Comparison of ENCODE assay signal across 20 cellular contexts in genomic region chr15:77904436-77904821, GRCh38.
DNase-seq lines count a peak whose midpoint lies in the region; ATAC-seq, FAIRE-seq and TF ChIP-seq lines count a peak whose summit lies in the region.
"Had no signal": no experiment of that assay in that cellular context is flagged by ENCODE, and none has a peak within 500 bp of the region (broad histone marks: within the 10 kb centered on the region; RNA-seq: fewer than 3 reads in every experiment).

No MANE protein-coding gene starts in this region.

- no peak overlapping the region for H3K4me3 ChIP-seq in Peyer's patch
- no peak overlapping the region for H3K4me3 ChIP-seq in kidney (ENCODE audit: low read length in 2 of 2)
- no peak overlapping the region for H3K4me3 ChIP-seq in spleen
- H3K4me3 ChIP-seq: K562 had no signal

- TF ChIP-seq CTCF in Peyer's patch (IDR thresholded peaks at IDR 0.05) (no peak), kidney (IDR thresholded peaks at IDR 0.05; ENCODE audit: borderline replicate concordance, extremely low read depth, insufficient read depth) (no peak), spleen (IDR thresholded peaks at IDR 0.05 in 8 of 11, conservative IDR thresholded peaks at IDR 0.05 in 3 of 11) (no peak)

- no peak for ATAC-seq in GM21447 (IDR thresholded peaks at IDR 0.05; ENCODE audit: unreplicated experiment)
- ATAC-seq: K562 had no signal

- intact Hi-C loops in activated naive CD4-positive, alpha-beta T cell treated with anti-CD3 and anti-CD28 coated beads for 36 hours (cut with micrococcal nuclease) = no loop called here
- intact Hi-C loops in kidney (cut with DNase I) (no loop called here), spleen (cut with DNase I; ENCODE audit: low total_unique reads) (no loop called here)

- H3K27me3 ChIP-seq in Peyer's patch (no peaks in the 10 kb centered on the region), spleen (replicated peaks in 1 of 7) (peaks cover 0 to 21% (median 0%) of the 10 kb centered on the region in 7 donors)

- H3K4me1 ChIP-seq in Peyer's patch (peaks cover 0 to 4% (median 0%) of the 10 kb centered on the region in 4 donors), kidney (ENCODE audit: control insufficient read depth in 1 of 2, insufficient read depth in 1 of 2, low read depth in 1 of 2, low read length in 2 of 2) (no peaks in the 10 kb centered on the region), spleen (no peaks in the 10 kb centered on the region)

- no peak overlapping the region for H3K27ac ChIP-seq in Peyer's patch
- H3K27ac ChIP-seq in kidney (ENCODE audit: low read depth in 2 of 2, low read length in 2 of 2) = no peak overlapping the region
- H3K27ac ChIP-seq in spleen = no peak overlapping the region

- no peaks in the 10 kb centered on the region for H3K27me3 Mint-ChIP-seq in activated naive CD4-positive, alpha-beta T cell treated with anti-CD3 and anti-CD28 coated beads, Interleukin-2, amount 50 U/mL, for 24 hours
- no peaks in the 10 kb centered on the region for H3K27me3 Mint-ChIP-seq in activated naive CD4-positive, alpha-beta T cell treated with anti-CD3 and anti-CD28 coated beads for 36 hours (ENCODE audit: low read depth)

- peak overlapping the region; percentile 55 for H3K27ac Mint-ChIP-seq in activated naive CD4-positive, alpha-beta T cell treated with anti-CD3 and anti-CD28 coated beads, Interleukin-2, amount 50 U/mL, for 24 hours
- no peak overlapping the region for H3K27ac Mint-ChIP-seq in activated naive CD4-positive, alpha-beta T cell treated with anti-CD3 and anti-CD28 coated beads for 36 hours
- H3K27ac Mint-ChIP-seq: CD4-positive, alpha-beta memory T cell had no signal

- H3K4me3 Mint-ChIP-seq in activated naive CD4-positive, alpha-beta T cell treated with anti-CD3 and anti-CD28 coated beads, Interleukin-2, amount 50 U/mL, for 24 hours = no peak overlapping the region
- H3K4me3 Mint-ChIP-seq in activated naive CD4-positive, alpha-beta T cell treated with anti-CD3 and anti-CD28 coated beads for 36 hours = no peak overlapping the region
- H3K4me3 Mint-ChIP-seq: CD4-positive, alpha-beta memory T cell had no signal

- H3K36me3 Mint-ChIP-seq in activated naive CD4-positive, alpha-beta T cell treated with anti-CD3 and anti-CD28 coated beads, Interleukin-2, amount 50 U/mL, for 24 hours = no peaks in the 10 kb centered on the region
- no peaks in the 10 kb centered on the region for H3K36me3 Mint-ChIP-seq in activated naive CD4-positive, alpha-beta T cell treated with anti-CD3 and anti-CD28 coated beads for 36 hours (ENCODE audit: low read depth)
- H3K36me3 Mint-ChIP-seq: CD4-positive, alpha-beta memory T cell had no signal

- H3K4me1 Mint-ChIP-seq in activated naive CD4-positive, alpha-beta T cell treated with anti-CD3 and anti-CD28 coated beads, Interleukin-2, amount 50 U/mL, for 24 hours = no peaks in the 10 kb centered on the region
- no peaks in the 10 kb centered on the region for H3K4me1 Mint-ChIP-seq in activated naive CD4-positive, alpha-beta T cell treated with anti-CD3 and anti-CD28 coated beads for 36 hours (ENCODE audit: low read depth)
- H3K4me1 Mint-ChIP-seq: CD4-positive, alpha-beta memory T cell had no signal

- no peak for FAIRE-seq in kidney (lab: Jason Lieb, UNC)
- FAIRE-seq: GM19239, H1, K562 had no signal

- TF ChIP-seq POLR2A in Peyer's patch (IDR thresholded peaks at IDR 0.05) (no peak), spleen (IDR thresholded peaks at IDR 0.05) (no peak)

- CTCF ChIA-PET in activated naive CD4-positive, alpha-beta T cell treated with anti-CD3 and anti-CD28 coated beads for 36 hours (lab: Charles Lee) = interaction anchor here (0.6 to 0.7 kb wide), 2 partner anchors 33 to 257 kb away, joined by 3 to 5 read pairs; no protein-coding TSS in a partner anchor

- DNase-seq in activated naive CD4-positive, alpha-beta T cell treated with anti-CD3 and anti-CD28 coated beads for 36 hours = no peak
- DNase-seq in Peyer's patch (peak in 2 of 3 donors; percentile 39 to 43), kidney (peak; percentile 58), spleen (peak; percentile 67), ureter (ENCODE audit: low spot score) (no peak), NCI-H748 treated with DMSO at 0.1 percent for 48 hours (lab: John Stamatoyannopoulos, UW) (no peak)
- DNase-seq: CD4-positive, alpha-beta memory T cell; GF-D8; NCI-H1105 treated with DMSO at 0.1 percent for 48 hours; NCI-H1694; NCI-H2081 treated with DMSO at 0.1 percent for 48 hours; NCI-H446 treated with DMSO at 0.1 percent for 48 hours; NCI-H69; NK-92 treated with Interleukin-12 subunit alpha and Interleukin-12 subunit beta, amount 100 ng/mL, for 24 hours; SHP77 treated with DMSO at 0.1 percent for 48 hours had no signal

- no peaks in the 10 kb centered on the region for H3K36me3 ChIP-seq in Peyer's patch
- H3K36me3 ChIP-seq in kidney (ENCODE audit: control insufficient read depth in 1 of 2, insufficient read depth in 2 of 2, low read length in 2 of 2) = no peaks in the 10 kb centered on the region
- no peaks in the 10 kb centered on the region for H3K36me3 ChIP-seq in spleen

- H3K9me3 ChIP-seq in Peyer's patch (no peaks in the 10 kb centered on the region), kidney (ENCODE audit: control insufficient read depth in 1 of 2, low read length in 2 of 2) (no peaks in the 10 kb centered on the region), spleen (no peaks in the 10 kb centered on the region)

- no peaks in the 10 kb centered on the region for H3K9me3 Mint-ChIP-seq in activated naive CD4-positive, alpha-beta T cell treated with anti-CD3 and anti-CD28 coated beads, Interleukin-2, amount 50 U/mL, for 24 hours
- H3K9me3 Mint-ChIP-seq in activated naive CD4-positive, alpha-beta T cell treated with anti-CD3 and anti-CD28 coated beads for 36 hours = no peaks in the 10 kb centered on the region
- H3K9me3 Mint-ChIP-seq: CD4-positive, alpha-beta memory T cell had no signal

- 78 to 100% (median 88%) methylated on average over 1 to 5 of the region's 5 CpGs for WGBS in spleen, 5 donors

- no peak overlapping the region for H3K9ac ChIP-seq in kidney (ENCODE audit: low read length in 2 of 2)

Comparison
In these comparisons a context has a peak if more than half of its experiments do, and no peak if none do; other contexts are left out.
1. DNase-seq: peak in Peyer's patch (2 of 3), kidney (single experiment) and spleen (single experiment); none in activated naive CD4-positive, alpha-beta T cell treated with anti-CD3 and anti-CD28 coated beads for 36 hours (single experiment), ureter (single experiment) and NCI-H748 treated with DMSO at 0.1 percent for 48 hours (single experiment).